In genomic region chr7:132087421-132087820, GRCh38 we compare ENCODE assay signal across 4 cellular contexts.
"Had no signal": no experiment of that assay in that cellular context is flagged by ENCODE, and none has a peak within 500 bp of the region (broad histone marks: within the 10 kb centered on the region; RNA-seq: fewer than 3 reads in every experiment).

No MANE protein-coding gene starts in this region.

- DNase-seq: H9, HCEC 1CT, IMR-90 had no signal

- H3K4me3 ChIP-seq: GM23338 had no signal

- ATAC-seq: GM23338 had no signal

- H3K4me2 ChIP-seq: GM23338 had no signal

- H2AFZ ChIP-seq: GM23338 had no signal

- H3K27ac Mint-ChIP-seq: GM23338, H9 had no signal

- H3K4me3 Mint-ChIP-seq: GM23338, H9 had no signal

- H3K9me3 Mint-ChIP-seq: GM23338, H9 had no signal
